ENCODE assay signal across 13 cellular contexts in the genomic region with DNA sequence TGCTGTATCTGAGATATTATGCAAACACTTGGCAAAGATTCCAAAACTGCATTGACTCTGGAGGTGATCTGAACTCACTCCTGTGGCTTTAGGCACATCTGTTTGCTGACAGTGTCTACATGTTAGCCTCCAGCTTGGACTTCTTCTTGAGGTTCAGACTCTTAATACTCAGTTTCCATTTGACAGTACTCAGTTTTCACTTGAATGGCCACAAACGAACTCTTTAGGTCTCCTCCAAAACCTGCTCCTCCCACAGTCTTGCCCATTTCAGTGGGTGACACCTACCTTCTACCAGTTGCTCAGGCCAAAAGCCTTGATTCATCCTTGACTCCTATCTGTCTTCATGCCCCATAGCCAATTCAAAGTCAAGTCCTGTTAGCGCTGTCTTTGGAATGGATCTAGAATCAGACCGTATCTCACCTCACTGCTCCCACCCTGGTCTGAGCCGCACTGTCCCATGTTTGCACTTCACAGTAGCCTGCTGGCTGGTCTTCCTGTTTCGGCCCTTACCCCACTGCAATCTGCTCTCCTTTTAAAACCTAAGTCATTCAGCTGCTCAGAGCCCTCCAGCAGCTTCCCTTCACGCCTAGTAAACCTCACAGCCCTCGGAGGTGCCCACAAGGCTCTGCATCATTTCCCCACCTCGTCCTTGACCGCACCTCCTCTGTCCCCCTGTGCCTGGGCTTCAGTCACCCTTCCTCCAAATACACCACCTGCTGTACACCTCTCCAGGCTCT. TPM values are rescaled to one million over a fixed set of nuclear protein-coding genes. Genes with fewer than 3 reads are reported as not detected.
A peak's percentile ranks its signal among the peaks of the same experiment; 100 is the strongest.
DNase-seq lines count a peak whose midpoint lies in the region; ATAC-seq and TF ChIP-seq lines count a peak whose summit lies in the region.
"Had no signal": no experiment of that assay in that cellular context is flagged by ENCODE, and none has a peak within 500 bp of the region (broad histone marks: within the 10 kb centered on the region; RNA-seq: fewer than 3 reads in every experiment).

No MANE protein-coding gene starts in this region.

- no peak for DNase-seq in activated naive CD4-positive, alpha-beta T cell treated with anti-CD3 and anti-CD28 coated beads, Interleukin-2, amount 50 U/mL, for 16 hours
- DNase-seq in activated CD8-positive, alpha-beta T cell treated with anti-CD3 and anti-CD28 coated beads, Interleukin-2, amount 10 ng/mL, durations not matched to agents 7 days and 5 days: no peak
- DNase-seq in thyroid gland: no peak
- DNase-seq in body of pancreas: no peak
- no peak for DNase-seq in effector CD4-positive, alpha-beta T cell
- DNase-seq in stimulated activated CD4-positive, alpha-beta T cell treated with anti-CD3 and anti-CD28 coated beads, Interleukin-15, amount 100 ng/mL, for 24 hours: no peak
- DNase-seq: activated CD4-positive, CD25-positive, alpha-beta regulatory T cell; amygdala; IMR-90; stimulated activated naive CD4-positive, alpha-beta T cell had no signal

- WGBS in thyroid gland, 2 donors: 86 to 91% methylated on average over 9 of the region's 9 CpGs
- 88 to 90% methylated on average over 9 of the region's 9 CpGs for WGBS in body of pancreas, 2 donors

- TF ChIP-seq CTCF in thyroid gland (IDR thresholded peaks at IDR 0.05) (no peak), body of pancreas (IDR thresholded peaks at IDR 0.05) (no peak)

- no peak overlapping the region for H3K4me3 ChIP-seq in thyroid gland (replicated peaks in 1 of 3)
- H3K4me3 ChIP-seq in body of pancreas: no peak overlapping the region

- POLR2A ChIA-PET in activated CD8-positive, alpha-beta T cell treated with anti-CD3 and anti-CD28 coated beads, Interleukin-2, amount 10 ng/mL, durations not matched to agents 7 days and 5 days (lab: Charles Lee): interaction anchor here (4.4 kb wide), 1 partner anchor 10 kb away, joined by 22 read pairs; the partner anchor contains the start of gene ATG16L1

- CTCF ChIA-PET in activated CD8-positive, alpha-beta T cell treated with anti-CD3 and anti-CD28 coated beads, Interleukin-2, amount 10 ng/mL, durations not matched to agents 7 days and 5 days (lab: Charles Lee): interaction anchor here (0.8 to 5.9 kb wide), 4 partner anchors 9 to 217 kb away, joined by 3 to 42 read pairs (median 4); partner anchors contain the start of gene ATG16L1

- intact Hi-C loops in thyroid gland (cut with DNase I) (no loop called here), body of pancreas (cut with DNase I) (no loop called here)

- H3K27ac ChIP-seq in thyroid gland (peak overlapping the region in 2 of 3 donors; percentile 44 to 92), body of pancreas (no peak overlapping the region)

- H3K4me1 ChIP-seq in thyroid gland: peaks cover 18 to 65% of the 10 kb centered on the region in 2 donors
- no peaks in the 10 kb centered on the region for H3K4me1 ChIP-seq in body of pancreas

- H3K27ac Mint-ChIP-seq in activated naive CD4-positive, alpha-beta T cell treated with anti-CD3 and anti-CD28 coated beads, Interleukin-2, amount 50 U/mL, for 24 hours: peak overlapping the region; percentile 66
- peak overlapping the region; percentile 82 for H3K27ac Mint-ChIP-seq in activated CD8-positive, alpha-beta T cell treated with anti-CD3 and anti-CD28 coated beads, Interleukin-2, amount 10 ng/mL, durations not matched to agents 7 days and 5 days

- peak; percentile 80 for ATAC-seq in HG02571 (IDR thresholded peaks at IDR 0.05; ENCODE audit: unreplicated experiment)
- no peak for ATAC-seq in activated CD8-positive, alpha-beta T cell treated with anti-CD3 and anti-CD28 coated beads, Interleukin-2, amount 10 ng/mL, durations not matched to agents 7 days and 5 days
- ATAC-seq in body of pancreas: no peak
- ATAC-seq: HCT116 had no signal

- no peaks in the 10 kb centered on the region for H3K9me3 ChIP-seq in thyroid gland
- no peaks in the 10 kb centered on the region for H3K9me3 ChIP-seq in body of pancreas

- H3K27me3 Mint-ChIP-seq in activated naive CD4-positive, alpha-beta T cell treated with anti-CD3 and anti-CD28 coated beads, Interleukin-2, amount 50 U/mL, for 24 hours: no peaks in the 10 kb centered on the region
- H3K27me3 Mint-ChIP-seq in activated CD8-positive, alpha-beta T cell treated with anti-CD3 and anti-CD28 coated beads, Interleukin-2, amount 10 ng/mL, durations not matched to agents 7 days and 5 days (ENCODE audit: low read depth): no peaks in the 10 kb centered on the region

- no peaks in the 10 kb centered on the region for H3K27me3 ChIP-seq in thyroid gland
- no peaks in the 10 kb centered on the region for H3K27me3 ChIP-seq in body of pancreas

- TF ChIP-seq POLR2A in thyroid gland (IDR thresholded peaks at IDR 0.05): no peak
- no peak for TF ChIP-seq POLR2A in body of pancreas (IDR thresholded peaks at IDR 0.05)

- no peak overlapping the region for H3K4me3 Mint-ChIP-seq in activated naive CD4-positive, alpha-beta T cell treated with anti-CD3 and anti-CD28 coated beads, Interleukin-2, amount 50 U/mL, for 24 hours
- no peak overlapping the region for H3K4me3 Mint-ChIP-seq in activated CD8-positive, alpha-beta T cell treated with anti-CD3 and anti-CD28 coated beads, Interleukin-2, amount 10 ng/mL, durations not matched to agents 7 days and 5 days

- H3K36me3 Mint-ChIP-seq in activated naive CD4-positive, alpha-beta T cell treated with anti-CD3 and anti-CD28 coated beads, Interleukin-2, amount 50 U/mL, for 24 hours: peaks cover 28% of the 10 kb centered on the region
- peaks cover 90% of the 10 kb centered on the region for H3K36me3 Mint-ChIP-seq in activated CD8-positive, alpha-beta T cell treated with anti-CD3 and anti-CD28 coated beads, Interleukin-2, amount 10 ng/mL, durations not matched to agents 7 days and 5 days (ENCODE audit: low read depth)

- H3K4me1 Mint-ChIP-seq in activated naive CD4-positive, alpha-beta T cell treated with anti-CD3 and anti-CD28 coated beads, Interleukin-2, amount 50 U/mL, for 24 hours: peaks cover 70% of the 10 kb centered on the region
- H3K4me1 Mint-ChIP-seq in activated CD8-positive, alpha-beta T cell treated with anti-CD3 and anti-CD28 coated beads, Interleukin-2, amount 10 ng/mL, durations not matched to agents 7 days and 5 days (ENCODE audit: low read depth): peaks cover 64% of the 10 kb centered on the region

- H3K9me3 Mint-ChIP-seq in activated naive CD4-positive, alpha-beta T cell treated with anti-CD3 and anti-CD28 coated beads, Interleukin-2, amount 50 U/mL, for 24 hours: no peaks in the 10 kb centered on the region
- no peaks in the 10 kb centered on the region for H3K9me3 Mint-ChIP-seq in activated CD8-positive, alpha-beta T cell treated with anti-CD3 and anti-CD28 coated beads, Interleukin-2, amount 10 ng/mL, durations not matched to agents 7 days and 5 days (ENCODE audit: insufficient read depth)

- H3K36me3 ChIP-seq in thyroid gland: peaks cover 27 to 53% of the 10 kb centered on the region in 2 donors
- peaks cover 10 to 46% of the 10 kb centered on the region in 2 donors for H3K36me3 ChIP-seq in body of pancreas (replicated peaks in 1 of 2; ENCODE audit: insufficient read depth in 1 of 2, low read depth in 2 of 2)

RNA-seq across cellular contexts. Expression of gene ATG16L1, which starts 10.5 kb away (rescaled TPM):
- 10 to 100 TPM; 47.2 to 50.5 TPM for total RNA-seq in activated CD8-positive, alpha-beta T cell treated with anti-CD3 and anti-CD28 coated beads, Interleukin-2, amount 10 ng/mL, durations not matched to agents 7 days and 5 days
- total RNA-seq in thyroid gland: 100 to 1,000 TPM in 1 of 4 donors, 10 to 100 TPM in 3; 52.7 to 112 (median 78.9) TPM
- 10 to 100 TPM; 23.7 to 29.1 TPM for total RNA-seq in body of pancreas

RNA-seq across cellular contexts. Expression of gene SAG, which starts 45.6 kb away (rescaled TPM):
- under 1 TPM in 1 of 2 experiments, not detected in 1; 0.05 TPM for total RNA-seq in activated CD8-positive, alpha-beta T cell treated with anti-CD3 and anti-CD28 coated beads, Interleukin-2, amount 10 ng/mL, durations not matched to agents 7 days and 5 days
- total RNA-seq in thyroid gland (under 1 TPM in 1 of 4 donors, not detected in 3; 0.21 TPM), body of pancreas (not detected)
- total RNA-seq: IMR-90 had no signal

Comparison
In these comparisons a context has a peak if more than half of its experiments do, and no peak if none do; other contexts are left out.
1. H3K27ac ChIP-seq: peak in thyroid gland (2 of 3); none in body of pancreas (0 of 4).